8 cellular contexts compared by ENCODE assay signal in genomic region chr2:70070557-70071268, GRCh38. TPM values are rescaled to one million over a fixed set of nuclear protein-coding genes. Genes with fewer than 3 reads are reported as not detected.
A peak's percentile ranks its signal among the peaks of the same experiment; 100 is the strongest.
DNase-seq lines count a peak whose midpoint lies in the region; ATAC-seq and TF ChIP-seq lines count a peak whose summit lies in the region.

No MANE protein-coding gene starts in this region.

- H3K36me3 ChIP-seq in CD8-positive, alpha-beta T cell (ENCODE audit: insufficient read depth, low read length), result peaks cover 1% of the 10 kb centered on the region
- H3K36me3 ChIP-seq in lung (ENCODE audit: control insufficient read depth in 2 of 2, insufficient read depth in 2 of 2, low read length in 2 of 2), result peaks cover 2 to 11% of the 10 kb centered on the region in 2 donors

- peak; percentile 73 for ATAC-seq in CD8-positive, alpha-beta T cell
- peak; percentile 78 for ATAC-seq in GM19452 (IDR thresholded peaks at IDR 0.05; ENCODE audit: unreplicated experiment)
- peak; percentile 94 for ATAC-seq in lung (ENCODE audit: insufficient read depth, low FRiP score)
- peak; percentile 91 for ATAC-seq in stimulated activated memory B cell treated with anti-CD40 and anti-IgM and Interleukin-4, amounts not matched to agents 10 μg/mL and 1 μg/mL and 100 μg/mL, for 72 hours

- peaks cover 49% of the 10 kb centered on the region for H3K4me1 Mint-ChIP-seq in CD8-positive, alpha-beta T cell (ENCODE audit: low read depth)
- H3K4me1 Mint-ChIP-seq in activated CD4-positive, alpha-beta T cell treated with anti-CD3 and anti-CD28 coated beads, Interleukin-2, amount 10 ng/mL, durations not matched to agents 7 days and 5 days, result peaks cover 49% of the 10 kb centered on the region
- peaks cover 40% of the 10 kb centered on the region for H3K4me1 Mint-ChIP-seq in stimulated activated memory B cell treated with anti-CD40 and anti-IgM and Interleukin-4, amounts not matched to agents 10 μg/mL and 1 μg/mL and 100 μg/mL, for 72 hours

- peak overlapping the region; percentile 97 for H3K27ac Mint-ChIP-seq in CD8-positive, alpha-beta T cell
- H3K27ac Mint-ChIP-seq in activated CD4-positive, alpha-beta T cell treated with anti-CD3 and anti-CD28 coated beads, Interleukin-2, amount 10 ng/mL, durations not matched to agents 7 days and 5 days, result peak overlapping the region; percentile 93
- H3K27ac Mint-ChIP-seq in stimulated activated memory B cell treated with anti-CD40 and anti-IgM and Interleukin-4, amounts not matched to agents 10 μg/mL and 1 μg/mL and 100 μg/mL, for 72 hours, result peak overlapping the region; percentile 88

- no peaks in the 10 kb centered on the region for H3K27me3 Mint-ChIP-seq in CD8-positive, alpha-beta T cell (ENCODE audit: low read depth)
- no peaks in the 10 kb centered on the region for H3K27me3 Mint-ChIP-seq in activated CD4-positive, alpha-beta T cell treated with anti-CD3 and anti-CD28 coated beads, Interleukin-2, amount 10 ng/mL, durations not matched to agents 7 days and 5 days
- no peaks in the 10 kb centered on the region for H3K27me3 Mint-ChIP-seq in stimulated activated memory B cell treated with anti-CD40 and anti-IgM and Interleukin-4, amounts not matched to agents 10 μg/mL and 1 μg/mL and 100 μg/mL, for 72 hours

- peak overlapping the region; percentile 12 for H3K27ac ChIP-seq in CD8-positive, alpha-beta T cell (ENCODE audit: low read depth, low read length)
- H3K27ac ChIP-seq in lung (ENCODE audit: low read depth in 1 of 2, low read length in 1 of 2), result peak overlapping the region; percentile 35 to 56

- no peaks in the 10 kb centered on the region for H3K9me3 ChIP-seq in CD8-positive, alpha-beta T cell (ENCODE audit: low read length)
- H3K9me3 ChIP-seq in lung (ENCODE audit: control insufficient read depth in 2 of 2, insufficient read depth in 1 of 2, low read length in 1 of 2), result no peaks in the 10 kb centered on the region

- H3K4me3 Mint-ChIP-seq in CD8-positive, alpha-beta T cell, result peak overlapping the region; percentile 74
- H3K4me3 Mint-ChIP-seq in activated CD4-positive, alpha-beta T cell treated with anti-CD3 and anti-CD28 coated beads, Interleukin-2, amount 10 ng/mL, durations not matched to agents 7 days and 5 days, result peak overlapping the region; percentile 47
- peak overlapping the region; percentile 40 for H3K4me3 Mint-ChIP-seq in stimulated activated memory B cell treated with anti-CD40 and anti-IgM and Interleukin-4, amounts not matched to agents 10 μg/mL and 1 μg/mL and 100 μg/mL, for 72 hours

- CTCF ChIA-PET in CD8-positive, alpha-beta T cell (lab: Charles Lee), result interaction anchor here (0.6 to 4.3 kb wide), 22 partner anchors 8 to 222 kb away, joined by 3 to 58 read pairs (median 4); partner anchors contain the start of gene MXD1
- CTCF ChIA-PET in activated CD4-positive, alpha-beta T cell treated with anti-CD3 and anti-CD28 coated beads, Interleukin-2, amount 10 ng/mL, durations not matched to agents 7 days and 5 days (lab: Charles Lee), result interaction anchor here (0.6 to 3.4 kb wide), 25 partner anchors 8 to 328 kb away, joined by 3 to 24 read pairs (median 3); partner anchors contain the start of genes C2orf42 and MXD1

- no peaks in the 10 kb centered on the region for H3K9me3 Mint-ChIP-seq in CD8-positive, alpha-beta T cell
- H3K9me3 Mint-ChIP-seq in activated CD4-positive, alpha-beta T cell treated with anti-CD3 and anti-CD28 coated beads, Interleukin-2, amount 10 ng/mL, durations not matched to agents 7 days and 5 days, result no peaks in the 10 kb centered on the region
- H3K9me3 Mint-ChIP-seq in stimulated activated memory B cell treated with anti-CD40 and anti-IgM and Interleukin-4, amounts not matched to agents 10 μg/mL and 1 μg/mL and 100 μg/mL, for 72 hours, result no peaks in the 10 kb centered on the region

- H3K4me1 ChIP-seq in CD8-positive, alpha-beta T cell (ENCODE audit: insufficient read depth, low read length), result peaks cover 42% of the 10 kb centered on the region
- peaks cover 0 to 6% of the 10 kb centered on the region in 2 donors for H3K4me1 ChIP-seq in lung (ENCODE audit: control insufficient read depth in 2 of 2, insufficient read depth in 2 of 2, low read length in 2 of 2)

- H3K36me3 Mint-ChIP-seq in CD8-positive, alpha-beta T cell, result peaks cover 48% of the 10 kb centered on the region
- peaks cover 34% of the 10 kb centered on the region for H3K36me3 Mint-ChIP-seq in activated CD4-positive, alpha-beta T cell treated with anti-CD3 and anti-CD28 coated beads, Interleukin-2, amount 10 ng/mL, durations not matched to agents 7 days and 5 days (ENCODE audit: low read depth)
- peaks cover 45% of the 10 kb centered on the region for H3K36me3 Mint-ChIP-seq in stimulated activated memory B cell treated with anti-CD40 and anti-IgM and Interleukin-4, amounts not matched to agents 10 μg/mL and 1 μg/mL and 100 μg/mL, for 72 hours

- intact Hi-C loops in CD8-positive, alpha-beta T cell (cut with DNase I, micrococcal nuclease), result loop anchor here (1.0 to 5.0 kb wide), 7 partner anchors 14 to 174 kb away; partner anchors contain the start of genes C2orf42 (in 2 of the 2) and MXD1 (in 1 of the 2)

- no peaks in the 10 kb centered on the region for H3K27me3 ChIP-seq in CD8-positive, alpha-beta T cell (ENCODE audit: insufficient read depth, low read length)
- no peaks in the 10 kb centered on the region for H3K27me3 ChIP-seq in lung (ENCODE audit: control insufficient read depth, insufficient read depth)

- DNase-seq in CD8-positive, alpha-beta T cell, result peak; percentile 32 to 73 (median 58)
- DNase-seq in HPDE6-E6E7 (ENCODE audit: extremely low spot score) (peak; percentile 93), NCI-H69 (lab: John Stamatoyannopoulos, UW) (peak; percentile 76), lung (ENCODE audit: low spot score) (peak; percentile 74)
- peak; percentile 75 for DNase-seq in activated CD4-positive, alpha-beta T cell treated with anti-CD3 and anti-CD28 coated beads, Interleukin-2, amount 10 ng/mL, durations not matched to agents 7 days and 5 days
- DNase-seq in effector CD8-positive, alpha-beta T cell (lab: John Stamatoyannopoulos, UW), result peak; percentile 34

- TF ChIP-seq CTCF in CD8-positive, alpha-beta T cell (IDR thresholded peaks at IDR 0.05), result peak; percentile 87
- TF ChIP-seq CTCF in lung (IDR thresholded peaks at IDR 0.05; ENCODE audit: control extremely low read depth, extremely low read depth), result peak; percentile 77

- WGBS in lung, 2 donors, result 56 to 65% methylated on average over 12 to 13 of the region's 13 CpGs

- no peak overlapping the region for H3K4me3 ChIP-seq in CD8-positive, alpha-beta T cell (ENCODE audit: low read depth, low read length)
- no peak overlapping the region for H3K4me3 ChIP-seq in lung

- POLR2A ChIA-PET in CD8-positive, alpha-beta T cell (lab: Charles Lee), result interaction anchor here (0.6 to 4.8 kb wide), 13 partner anchors 9 to 161 kb away, joined by 3 to 43 read pairs (median 3); partner anchors contain the start of gene MXD1
- POLR2A ChIA-PET in activated CD4-positive, alpha-beta T cell treated with anti-CD3 and anti-CD28 coated beads, Interleukin-2, amount 10 ng/mL, durations not matched to agents 7 days and 5 days (lab: Charles Lee), result interaction anchor here (0.6 kb wide), 3 partner anchors 27 to 157 kb away, joined by 3 read pairs; partner anchors contain the start of gene C2orf42

RNA-seq across cellular contexts. Expression of gene PCBP1, which starts 16.6 kb away (rescaled TPM):
- 100 to 1,000 TPM; 239 to 255 TPM for total RNA-seq in CD8-positive, alpha-beta T cell
- total RNA-seq in activated CD4-positive, alpha-beta T cell treated with anti-CD3 and anti-CD28 coated beads, Interleukin-2, amount 10 ng/mL, durations not matched to agents 7 days and 5 days, result 100 to 1,000 TPM; 527 to 544 TPM
- 100 to 1,000 TPM; 134 to 326 TPM for total RNA-seq in lung
- polyA plus RNA-seq in lung, result 100 to 1,000 TPM; 268 to 453 TPM

Comparison
In these comparisons a context has a peak if more than half of its experiments do, and no peak if none do; other contexts are left out.
1. DNase-seq: peak in every context shown above with its lines; median percentile 93 in HPDE6-E6E7; 76 in NCI-H69; 75 in activated CD4-positive, alpha-beta T cell treated with anti-CD3 and anti-CD28 coated beads, Interleukin-2, amount 10 ng/mL, durations not matched to agents 7 days and 5 days; 74 in lung; 58 in CD8-positive, alpha-beta T cell; 34 in effector CD8-positive, alpha-beta T cell.